1 cellular context compared by ENCODE assay signal in genomic region chr1:23823767-23824166, GRCh38.
TF ChIP-seq lines count a peak whose summit lies in the region.

No MANE protein-coding gene starts in this region.

TF ChIP-seq in HepG2, 621 proteins besides CTCF, POLR2A, EP300 and RAD21:
- TF ChIP-seq BRD4 (CRISPR knock-in tag; IDR thresholded peaks at IDR 0.05) (no peak), ZC3H4 (CRISPR knock-in tag; IDR thresholded peaks at IDR 0.05; ENCODE audit: borderline replicate concordance) (peak; percentile 47; the same call in 1 of the 2 replicates)
